In the genomic region with DNA sequence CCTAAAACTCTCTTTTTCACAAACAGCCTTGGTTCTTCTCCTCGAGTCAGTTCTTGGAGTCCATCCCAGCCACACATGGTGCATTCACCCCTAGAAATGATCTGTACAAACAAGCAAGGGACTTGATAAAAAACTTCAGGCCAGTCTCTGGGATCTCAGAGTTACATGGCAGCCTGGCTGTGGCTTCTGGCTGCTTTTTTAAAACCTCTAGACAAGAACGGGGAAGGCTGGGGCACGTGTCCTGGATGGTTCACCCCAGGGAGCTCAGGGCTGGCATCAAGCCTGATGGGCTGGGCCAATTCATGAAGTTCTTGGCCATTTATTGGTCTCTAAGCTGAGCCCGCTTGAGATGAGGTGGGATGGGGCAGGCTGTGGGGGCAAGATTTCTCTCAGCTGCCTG, we compare ENCODE assay signal across 16 cellular contexts. TPM values are rescaled to one million over a fixed set of nuclear protein-coding genes. Genes with fewer than 3 reads are reported as not detected.
DNase-seq lines count a peak whose midpoint lies in the region; ATAC-seq and TF ChIP-seq lines count a peak whose summit lies in the region.
"Had no signal": no experiment of that assay in that cellular context is flagged by ENCODE, and none has a peak within 500 bp of the region (broad histone marks: within the 10 kb centered on the region; RNA-seq: fewer than 3 reads in every experiment).

No MANE protein-coding gene starts in this region.

- H3K9me3 ChIP-seq in GM23248 (ENCODE audit: low read depth) (no peaks in the 10 kb centered on the region), heart right ventricle (no peaks in the 10 kb centered on the region)
- H3K9me3 ChIP-seq: Peyer's patch, stomach had no signal

- H3K27me3 ChIP-seq in GM23248 (replicated peaks; ENCODE audit: insufficient read depth) (no peaks in the 10 kb centered on the region), heart right ventricle (peaks cover 0 to 6% (median 0%) of the 10 kb centered on the region in 7 donors), GM23338 (ENCODE audit: insufficient read depth) (no peaks in the 10 kb centered on the region)
- H3K27me3 ChIP-seq: Peyer's patch, stomach had no signal

- H3K4me3 Mint-ChIP-seq in GM23338 = no peak overlapping the region
- H3K4me3 Mint-ChIP-seq: CD4-positive, CD25-positive, alpha-beta regulatory T cell had no signal

- intact Hi-C loops in heart right ventricle (cut with DNase I) (loop anchor here in 1 of 10 donors (10.0 kb wide), 1 partner anchor 46 kb away; no protein-coding TSS in a partner anchor), sciatic nerve (cut with DNase I) (no loop called here)

- ATAC-seq in heart right ventricle (peak in 5 of 8 donors; percentile 42 to 76 (median 51)), sciatic nerve (peak; percentile 67), GM23338 (no peak)

- H3K4me1 ChIP-seq in GM23248 (ENCODE audit: insufficient read depth) (no peaks in the 10 kb centered on the region), heart right ventricle (peaks cover 0 to 11% (median 5%) of the 10 kb centered on the region in 9 donors), GM23338 (ENCODE audit: insufficient read depth) (peaks cover 7% of the 10 kb centered on the region)
- H3K4me1 ChIP-seq: stomach had no signal

- H3K9ac ChIP-seq in GM23248 = no peak overlapping the region

- no peaks in the 10 kb centered on the region for H4K20me1 ChIP-seq in GM23248 (ENCODE audit: insufficient read depth)
- no peaks in the 10 kb centered on the region for H4K20me1 ChIP-seq in GM23338 (replicated peaks; ENCODE audit: insufficient read depth)

- H3K4me2 ChIP-seq in GM23248 (ENCODE audit: unreplicated experiment) (no peak overlapping the region), GM23338 (no peak overlapping the region)

- H3K4me1 Mint-ChIP-seq in GM23338 = peaks cover 7% of the 10 kb centered on the region

- H3K79me2 ChIP-seq in GM23248 (ENCODE audit: insufficient read depth) (no peaks in the 10 kb centered on the region), GM23338 (replicated peaks; ENCODE audit: insufficient read depth) (no peaks in the 10 kb centered on the region)

- peak; percentile 54 for DNase-seq in GM23248
- peak; percentile 39 for DNase-seq in astrocyte of the cerebellum (ENCODE audit: low read depth)
- peak; percentile 38 to 42 for DNase-seq in heart right ventricle
- peak; percentile 66 for DNase-seq in sciatic nerve (ENCODE audit: low spot score)
- DNase-seq in OCI-M2 (lab: John Stamatoyannopoulos, UW; ENCODE audit: unreplicated experiment) = no peak
- no peak for DNase-seq in SW480 (ENCODE audit: low spot score)
- no peak for DNase-seq in HK-2 (ENCODE audit: unreplicated experiment)
- DNase-seq in GM23338 (ENCODE audit: low spot score) = no peak
- DNase-seq: activated CD4-positive, alpha-beta T cell treated with anti-CD3 and anti-CD28 coated beads, Interleukin-2, amount 50 U/mL, for 48 hours; activated effector memory CD4-positive, alpha-beta T cell treated with Interleukin-2 at 50 U/mL for 16 hours; brain microvascular endothelial cell; CD4-positive, CD25-positive, alpha-beta regulatory T cell; HCEC 1CT; NCI-H510A treated with DMSO at 0.1 percent for 48 hours; Peyer's patch; stomach had no signal

- in situ Hi-C loops in GM23248 (cut with MboI) = no loop called here
- in situ Hi-C loops in astrocyte of the cerebellum (cut with HindIII; ENCODE audit: low sequenced_read_pairs) = no loop called here

- peaks cover 3% of the 10 kb centered on the region; the same call in 1 of the 3 replicates for H3K9me3 Mint-ChIP-seq in GM23338
- H3K9me3 Mint-ChIP-seq: CD4-positive, CD25-positive, alpha-beta regulatory T cell had no signal

- no peaks in the 10 kb centered on the region for H3K36me3 ChIP-seq in GM23248 (ENCODE audit: low read depth)
- no peaks in the 10 kb centered on the region for H3K36me3 ChIP-seq in heart right ventricle
- H3K36me3 ChIP-seq in GM23338 (ENCODE audit: insufficient read depth) = no peaks in the 10 kb centered on the region
- H3K36me3 ChIP-seq: brain microvascular endothelial cell, Peyer's patch, stomach had no signal

- TF ChIP-seq CTCF in astrocyte of the cerebellum (IDR thresholded peaks at IDR 0.05; ENCODE audit: low read depth, low read length, missing control alignments) (no peak), heart right ventricle (IDR thresholded peaks at IDR 0.05) (no peak), GM23338 (conservative IDR thresholded peaks at IDR 0.05; ENCODE audit: low read depth in 2 of 2) (no peak)

- H3K27me3 Mint-ChIP-seq in GM23338 (ENCODE audit: insufficient read depth, low read depth, poor library complexity) = peaks cover 4% of the 10 kb centered on the region

- H3F3A ChIP-seq in GM23248 (ENCODE audit: insufficient read depth) = no peaks in the 10 kb centered on the region
- H3F3A ChIP-seq in GM23338 (replicated peaks; ENCODE audit: low read depth) = no peaks in the 10 kb centered on the region

- no peak overlapping the region for H3K4me3 ChIP-seq in GM23248
- no peak overlapping the region for H3K4me3 ChIP-seq in astrocyte of the cerebellum (ENCODE audit: low read depth, low read length)
- H3K4me3 ChIP-seq in heart right ventricle = no peak overlapping the region
- H3K4me3 ChIP-seq in GM23338 = no peak overlapping the region
- H3K4me3 ChIP-seq: Peyer's patch, stomach had no signal

- no peaks in the 10 kb centered on the region for H3K9me2 ChIP-seq in GM23248 (ENCODE audit: insufficient read depth)
- H3K9me2 ChIP-seq in GM23338 (ENCODE audit: insufficient read depth) = no peaks in the 10 kb centered on the region

- H3K27ac ChIP-seq in GM23248 = no peak overlapping the region
- H3K27ac ChIP-seq in heart right ventricle = no peak overlapping the region
- H3K27ac ChIP-seq in GM23338 (ENCODE audit: low read depth) = no peak overlapping the region
- H3K27ac ChIP-seq: brain microvascular endothelial cell, Peyer's patch, stomach had no signal

- no peak overlapping the region for H3K27ac Mint-ChIP-seq in GM23338
- H3K27ac Mint-ChIP-seq: CD4-positive, CD25-positive, alpha-beta regulatory T cell had no signal

- WGBS in GM23248 (ENCODE audit: low coverage in 1 of 2, low lambda C conversion rate in 2 of 2, missing lambda C conversion rate in 2 of 2), 2 experiments = 7 to 10% methylated on average over 4 of the region's 4 CpGs
- WGBS in heart right ventricle, 2 donors = 25 to 43% methylated on average over 4 of the region's 4 CpGs

- H2AFZ ChIP-seq in GM23248 (no peak overlapping the region), GM23338 (no peak overlapping the region)

- no peaks in the 10 kb centered on the region for H3K36me3 Mint-ChIP-seq in GM23338 (ENCODE audit: low read depth)

TF ChIP-seq in GM23338, 12 proteins besides CTCF, POLR2A, EP300 and RAD21 (continues in another document):
- no peak for TF ChIP-seq EZH2phosphoT487 (IDR thresholded peaks at IDR 0.05; ENCODE audit: unreplicated experiment)
- no peak for TF ChIP-seq CREB1 (CRISPR knock-in tag; IDR thresholded peaks at IDR 0.05; ENCODE audit: low read depth)
- no peak for TF ChIP-seq REST (IDR thresholded peaks at IDR 0.05; ENCODE audit: unreplicated experiment)
- no peak for TF ChIP-seq STAT1 (IDR thresholded peaks at IDR 0.05; ENCODE audit: unreplicated experiment)
- TF ChIP-seq NANOG (IDR thresholded peaks at IDR 0.05; ENCODE audit: borderline replicate concordance) = no peak
- no peak for TF ChIP-seq POLR2AphosphoS5 (IDR thresholded peaks at IDR 0.05; ENCODE audit: low read depth)
- TF ChIP-seq ZNF114 (CRISPR knock-in tag; IDR thresholded peaks at IDR 0.05) = no peak
- no peak for TF ChIP-seq ZNF331 (CRISPR knock-in tag; IDR thresholded peaks at IDR 0.05; ENCODE audit: low read depth)
- no peak for TF ChIP-seq ETS1 (IDR thresholded peaks at IDR 0.05)
- TF ChIP-seq EZH2 (IDR thresholded peaks at IDR 0.05; ENCODE audit: low read depth, unreplicated experiment) = no peak
- no peak for TF ChIP-seq JUNB (IDR thresholded peaks at IDR 0.05; ENCODE audit: unreplicated experiment)

RNA-seq across cellular contexts. Expression of gene ZFAND3, which starts 10.4 kb away (rescaled TPM):
- 27.1 and 27.5 TPM in 2 replicates for total RNA-seq in GM23248 (2014; rRNA removed; shearing (Covaris generic))
- polyA plus RNA-seq in GM23248 (2016; fragmentation: Nextera tagmentation; extraction: Ambion mirVana) (37.1 and 40.0 TPM in 2 replicates), heart right ventricle (10 to 100 TPM; 24.4 to 43.7 TPM), GM23338 (2016; fragmentation: Nextera tagmentation; extraction: Ambion mirVana) (14.2 and 16.9 TPM in 2 replicates)
- total RNA-seq in heart right ventricle (100 to 1,000 TPM in 7 of 10 donors, 10 to 100 TPM in 3; 79.5 to 123 (median 108) TPM), sciatic nerve (58.9 TPM)
- 28.2 and 31.8 TPM in 2 replicates for total RNA-seq in GM23338 (2014; rRNA removed; shearing (Covaris generic))

Comparison
In these comparisons a context has a peak if more than half of its experiments do, and no peak if none do; other contexts are left out.
1. DNase-seq: peak in GM23248 (single experiment), astrocyte of the cerebellum (single experiment), heart right ventricle (2 of 2) and sciatic nerve (single experiment); none in OCI-M2 (single experiment), SW480 (single experiment), HK-2 (single experiment) and GM23338 (single experiment).